Comparison of ENCODE assay signal across 21 cellular contexts in the genomic region with DNA sequence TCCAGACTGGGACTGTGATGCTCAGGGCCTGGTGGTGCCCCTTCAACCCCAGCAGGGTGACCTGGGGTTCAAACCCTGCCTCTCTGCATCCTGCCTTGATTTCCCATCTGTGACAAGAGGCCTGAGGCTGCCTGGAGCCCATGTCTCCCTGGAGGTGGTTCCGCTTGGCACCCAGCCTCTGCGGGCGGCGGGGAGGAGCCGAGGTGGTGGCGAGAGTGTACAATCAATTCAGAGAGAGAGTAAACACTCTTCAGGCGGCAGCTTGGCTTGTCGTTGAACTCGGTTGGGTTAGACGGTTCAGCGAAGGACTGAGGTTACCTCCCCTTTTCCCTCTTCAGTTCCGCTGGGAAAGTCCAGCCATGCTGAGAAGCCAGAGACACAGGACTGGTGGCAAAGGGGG. TPM values are rescaled to one million over a fixed set of nuclear protein-coding genes. Genes with fewer than 3 reads are reported as not detected.
DNase-seq lines count a peak whose midpoint lies in the region; ATAC-seq and TF ChIP-seq lines count a peak whose summit lies in the region.
"Had no signal": no experiment of that assay in that cellular context is flagged by ENCODE, and none has a peak within 500 bp of the region (broad histone marks: within the 10 kb centered on the region; RNA-seq: fewer than 3 reads in every experiment).

No MANE protein-coding gene starts in this region.

- H3K4me3 ChIP-seq in OCI-LY3 (ENCODE audit: low read length) (no peak overlapping the region), osteoblast (ENCODE audit: insufficient read depth, low read length) (no peak overlapping the region), suprapubic skin (no peak overlapping the region)
- H3K4me3 ChIP-seq: heart right ventricle had no signal

- H3K27ac ChIP-seq in OCI-LY3 (ENCODE audit: low read length) (no peak overlapping the region), osteoblast (ENCODE audit: low read depth, low read length) (no peak overlapping the region), suprapubic skin (no peak overlapping the region)
- H3K27ac ChIP-seq: heart right ventricle had no signal

- WGBS in suprapubic skin, result 84% methylated on average over 7 of the region's 12 CpGs

- H3K9me3 ChIP-seq in OCI-LY3 (ENCODE audit: insufficient read depth, low read length) (no peaks in the 10 kb centered on the region), osteoblast (ENCODE audit: low read depth, low read length) (no peaks in the 10 kb centered on the region), suprapubic skin (peaks cover 6% of the 10 kb centered on the region)

- no peaks in the 10 kb centered on the region for H3K79me2 ChIP-seq in OCI-LY3 (ENCODE audit: low read length)
- H3K79me2 ChIP-seq in osteoblast (ENCODE audit: insufficient read depth, low read length), result no peaks in the 10 kb centered on the region

- TF ChIP-seq CTCF in OCI-LY3 (IDR thresholded peaks at IDR 0.05; ENCODE audit: low read depth, low read length) (no peak), osteoblast (IDR thresholded peaks at IDR 0.05; ENCODE audit: extremely low read depth, low read depth, low read length) (no peak), suprapubic skin (IDR thresholded peaks at IDR 0.05) (no peak), GM20000 (IDR thresholded peaks at IDR 0.05; ENCODE audit: extremely low read depth, missing control alignments) (no peak)

- H3K9ac ChIP-seq in OCI-LY3 (ENCODE audit: low read length), result no peak overlapping the region

- no peak for TF ChIP-seq POLR2A in suprapubic skin (IDR thresholded peaks at IDR 0.05)

- peaks cover 26% of the 10 kb centered on the region for H3K27me3 ChIP-seq in OCI-LY3 (ENCODE audit: low read depth, low read length)
- peaks cover 36% of the 10 kb centered on the region for H3K27me3 ChIP-seq in osteoblast (ENCODE audit: insufficient read depth, low read length)
- peaks cover 33% of the 10 kb centered on the region for H3K27me3 ChIP-seq in suprapubic skin

- H2AFZ ChIP-seq in OCI-LY3 (ENCODE audit: low read depth, low read length), result no peak overlapping the region
- no peak overlapping the region for H2AFZ ChIP-seq in osteoblast (ENCODE audit: low read length)

- no peak for TF ChIP-seq EP300 in suprapubic skin (IDR thresholded peaks at IDR 0.05)

- ATAC-seq in HG02678 (IDR thresholded peaks at IDR 0.05; ENCODE audit: unreplicated experiment), result no peak
- ATAC-seq: CD8-positive, alpha-beta T cell; heart right ventricle; stimulated activated naive CD8-positive, alpha-beta T cell treated with anti-CD3 and anti-CD28 coated beads, Interleukin-15, Interleukin-2, amounts not matched to agents 100 U/mL and 50 U/mL, for 24 hours had no signal

- peak; percentile 83 for DNase-seq in DMS79 treated with DMSO at 0.1 percent for 48 hours (lab: John Stamatoyannopoulos, UW)
- peak; percentile 91 for DNase-seq in NCI-H2029 treated with DMSO at 0.1 percent for 48 hours (lab: John Stamatoyannopoulos, UW)
- peak; percentile 85 for DNase-seq in osteoblast (ENCODE audit: insufficient read length, low spot score, missing footprints)
- DNase-seq in kidney tubule cell (ENCODE audit: low spot score), result no peak
- no peak for DNase-seq in suprapubic skin (ENCODE audit: low spot score in 2 of 2)
- no peak for DNase-seq in GM20000 (ENCODE audit: low spot score)
- DNase-seq: activated CD4-positive, alpha-beta T cell treated with anti-CD3 and anti-CD28 coated beads for 1 hour; activated gamma-delta T cell treated with Interleukin-2 at 50 U/mL for 16 hours; aorta; CD8-positive, alpha-beta T cell; heart right ventricle; HFFc6; Kasumi-1; mesenchymal stem cell; NCI-H1930; PC-3; retina; stimulated activated naive CD8-positive, alpha-beta T cell treated with anti-CD3 and anti-CD28 coated beads, Interleukin-15, Interleukin-2, amounts not matched to agents 100 U/mL and 50 U/mL, for 24 hours had no signal

- H4K20me1 ChIP-seq in OCI-LY3 (ENCODE audit: insufficient read depth, low read length) (no peaks in the 10 kb centered on the region), osteoblast (ENCODE audit: insufficient read depth, low read length) (peaks cover 4% of the 10 kb centered on the region)

- H3K36me3 ChIP-seq in OCI-LY3 (replicated peaks; ENCODE audit: low read depth, low read length), result peaks cover 3% of the 10 kb centered on the region
- no peaks in the 10 kb centered on the region for H3K36me3 ChIP-seq in osteoblast (ENCODE audit: insufficient read depth, low read length)
- H3K36me3 ChIP-seq in suprapubic skin, result no peaks in the 10 kb centered on the region
- H3K36me3 ChIP-seq: heart right ventricle had no signal

- H3K4me1 ChIP-seq in OCI-LY3 (ENCODE audit: low read length), result peaks cover 12% of the 10 kb centered on the region
- H3K4me1 ChIP-seq in osteoblast (ENCODE audit: insufficient read depth, low read length), result no peaks in the 10 kb centered on the region
- no peaks in the 10 kb centered on the region for H3K4me1 ChIP-seq in suprapubic skin
- H3K4me1 ChIP-seq: heart right ventricle had no signal

- H3K4me2 ChIP-seq in OCI-LY3 (ENCODE audit: low read length) (0 out of 2 replicates have a peak overlapping the region, but pooled peaks have one; percentile 43), osteoblast (ENCODE audit: insufficient read depth, low read length) (no peak overlapping the region)

RNA-seq across cellular contexts. Expression of gene NTNG2, which starts 39.3 kb away (rescaled TPM):
- total RNA-seq in osteoblast, result 9.4 and 13.0 TPM in 2 replicates
- total RNA-seq in suprapubic skin, result under 1 TPM; 0.08 to 0.80 (median 0.37) TPM
- total RNA-seq: HT-29 had no signal

Comparison
In these comparisons a context has a peak if more than half of its experiments do, and no peak if none do; other contexts are left out.
1. DNase-seq: peak in DMS79 treated with DMSO at 0.1 percent for 48 hours (single experiment), NCI-H2029 treated with DMSO at 0.1 percent for 48 hours (single experiment) and osteoblast (single experiment); none in kidney tubule cell (single experiment), suprapubic skin (0 of 2) and GM20000 (single experiment).